9 cellular contexts compared by ENCODE assay signal in the genomic region with DNA sequence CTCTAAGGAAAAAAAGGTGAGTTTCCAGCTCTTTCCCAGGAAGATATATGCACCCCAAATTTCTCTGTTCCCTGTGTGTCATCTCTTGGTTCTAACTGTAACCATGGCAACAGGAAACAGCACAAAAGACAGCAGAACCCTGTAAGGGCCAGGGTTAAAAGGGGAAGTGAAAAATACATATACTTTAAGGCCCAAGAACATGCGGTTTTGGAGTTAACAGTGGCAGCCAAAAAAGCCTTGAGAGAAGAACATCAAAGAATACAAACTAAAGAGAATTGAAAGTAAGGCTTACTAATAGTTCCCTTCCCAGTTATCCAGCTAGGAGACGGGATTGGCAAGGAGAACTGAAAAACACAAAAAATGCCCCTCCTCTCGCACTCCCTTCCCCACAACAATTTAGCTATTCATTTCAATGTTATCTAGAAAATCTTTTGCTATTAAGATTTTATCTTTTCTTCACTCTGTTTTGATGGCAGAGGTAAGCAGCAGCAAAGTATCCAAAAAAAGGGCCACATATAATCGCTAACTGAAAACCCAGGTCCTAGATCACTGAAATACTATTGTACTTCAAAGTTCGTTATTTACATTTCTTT. TPM values are rescaled to one million over a fixed set of nuclear protein-coding genes. Genes with fewer than 3 reads are reported as not detected.
DNase-seq lines count a peak whose midpoint lies in the region; ATAC-seq, FAIRE-seq and TF ChIP-seq lines count a peak whose summit lies in the region.
"Had no signal": no experiment of that assay in that cellular context is flagged by ENCODE, and none has a peak within 500 bp of the region (broad histone marks: within the 10 kb centered on the region; RNA-seq: fewer than 3 reads in every experiment).

No MANE protein-coding gene starts in this region.

- no peak for TF ChIP-seq RAD21 in HepG2 (CRISPR knock-in tag; IDR thresholded peaks at IDR 0.05)

- peaks cover 2% of the 10 kb centered on the region for H3K27me3 Mint-ChIP-seq in activated CD4-positive, alpha-beta T cell treated with anti-CD3 and anti-CD28 coated beads, Interleukin-2, amount 10 ng/mL, durations not matched to agents 7 days and 5 days
- peaks cover 6% of the 10 kb centered on the region for H3K27me3 Mint-ChIP-seq in type B pancreatic cell

- CTCF ChIA-PET in activated CD4-positive, alpha-beta T cell treated with anti-CD3 and anti-CD28 coated beads, Interleukin-2, amount 10 ng/mL, durations not matched to agents 7 days and 5 days (lab: Charles Lee), result interaction anchor here (0.6 to 1.3 kb wide), 6 partner anchors 12 to 397 kb away, joined by 3 to 5 read pairs (median 3); no protein-coding TSS in a partner anchor
- CTCF ChIA-PET in HepG2 (lab: Yijun Ruan, JAX; ENCODE audit: low intra/inter-chr PET ratio, low total read pairs), result interaction anchor here (1.0 kb wide), 1 partner anchor 18 kb away, joined by 3 read pairs; no protein-coding TSS in a partner anchor

- no peak for TF ChIP-seq POLR2A in HepG2 (IDR thresholded peaks at IDR 0.05; ENCODE audit: insufficient read depth in 1 of 2, low read depth in 2 of 2, low read length in 2 of 2)

- DNase-seq in activated CD4-positive, alpha-beta T cell treated with anti-CD3 and anti-CD28 coated beads, Interleukin-2, amount 10 ng/mL, durations not matched to agents 7 days and 5 days, result peak; percentile 73
- DNase-seq in activated CD4-positive, alpha-beta T cell treated with anti-CD3 and anti-CD28 coated beads, Interleukin-2, amount 50 U/mL, for 48 hours, result no peak
- peak; percentile 78 for DNase-seq in GM23248
- DNase-seq in MM.1S, result peak; percentile 92
- no peak for DNase-seq in ascending aorta (ENCODE audit: low spot score in 2 of 2)
- no peak for DNase-seq in HepG2 (ENCODE audit: low spot score)
- DNase-seq in type B pancreatic cell (ENCODE audit: extremely low spot score, unreplicated experiment), result no peak
- no peak for DNase-seq in HK-2 (ENCODE audit: unreplicated experiment)

- in situ Hi-C loops in GM23248 (cut with MboI) (no loop called here), HepG2 (cut with HindIII; ENCODE audit: extremely low pct_ligation_motif_present, low pct_unique_long_range_greater_than_20kb) (no loop called here)

- BruUV-seq in HepG2 (replicated peaks; lab: Mats Ljungman, UMichigan), result no TSS peak

- TF ChIP-seq EP300 in HepG2 (IDR thresholded peaks at IDR 0.05; ENCODE audit: low read depth in 2 of 2, low read length in 2 of 2), result no peak
- no peak for TF ChIP-seq EP300 in HepG2 (CRISPR knock-in tag; IDR thresholded peaks at IDR 0.05; ENCODE audit: borderline replicate concordance)

- H3K4me1 ChIP-seq in GM23248 (ENCODE audit: insufficient read depth), result peaks cover 29% of the 10 kb centered on the region
- peaks cover 9% of the 10 kb centered on the region for H3K4me1 ChIP-seq in MM.1S (ENCODE audit: low read length)
- peaks cover 5 to 41% of the 10 kb centered on the region in 2 donors for H3K4me1 ChIP-seq in ascending aorta
- H3K4me1 ChIP-seq in HepG2 (ENCODE audit: insufficient read depth, low read length), result peaks cover 37% of the 10 kb centered on the region

- H3K9me3 ChIP-seq in GM23248 (ENCODE audit: low read depth) (no peaks in the 10 kb centered on the region), MM.1S (replicated peaks; ENCODE audit: insufficient read depth, low read length) (no peaks in the 10 kb centered on the region), ascending aorta (no peaks in the 10 kb centered on the region), HepG2 (ENCODE audit: low read length) (no peaks in the 10 kb centered on the region)

- no peaks in the 10 kb centered on the region for H3K9me2 ChIP-seq in GM23248 (ENCODE audit: insufficient read depth)
- H3K9me2 ChIP-seq in MM.1S (replicated peaks; ENCODE audit: insufficient read depth, low read length), result no peaks in the 10 kb centered on the region

- peak overlapping the region; percentile 99 for H3K27ac Mint-ChIP-seq in activated CD4-positive, alpha-beta T cell treated with anti-CD3 and anti-CD28 coated beads, Interleukin-2, amount 10 ng/mL, durations not matched to agents 7 days and 5 days
- peak overlapping the region; percentile 98 for H3K27ac Mint-ChIP-seq in type B pancreatic cell

- H3K9ac ChIP-seq in GM23248 (peak overlapping the region; percentile 93), MM.1S (ENCODE audit: low read length) (peak overlapping the region; percentile 94), HepG2 (ENCODE audit: insufficient read depth, low read depth, low read length) (peak overlapping the region; percentile 80)

- H3F3A ChIP-seq in GM23248 (ENCODE audit: insufficient read depth) (peaks cover 13% of the 10 kb centered on the region; the same call in 1 of the 2 replicates), MM.1S (ENCODE audit: insufficient read depth, low read length) (peaks cover 16% of the 10 kb centered on the region)

- peaks cover 4% of the 10 kb centered on the region for H3K9me3 Mint-ChIP-seq in activated CD4-positive, alpha-beta T cell treated with anti-CD3 and anti-CD28 coated beads, Interleukin-2, amount 10 ng/mL, durations not matched to agents 7 days and 5 days
- H3K9me3 Mint-ChIP-seq in type B pancreatic cell, result peaks cover 6% of the 10 kb centered on the region

- H2AFZ ChIP-seq in GM23248 (peak overlapping the region; percentile 82), MM.1S (ENCODE audit: low read length) (no peak overlapping the region), HepG2 (ENCODE audit: low read length) (no peak overlapping the region)

- H3K4me1 Mint-ChIP-seq in activated CD4-positive, alpha-beta T cell treated with anti-CD3 and anti-CD28 coated beads, Interleukin-2, amount 10 ng/mL, durations not matched to agents 7 days and 5 days, result peaks cover 48% of the 10 kb centered on the region
- H3K4me1 Mint-ChIP-seq in type B pancreatic cell (ENCODE audit: unreplicated experiment), result peaks cover 31% of the 10 kb centered on the region

- H3K4me3 Mint-ChIP-seq in activated CD4-positive, alpha-beta T cell treated with anti-CD3 and anti-CD28 coated beads, Interleukin-2, amount 10 ng/mL, durations not matched to agents 7 days and 5 days, result peak overlapping the region; percentile 94
- peak overlapping the region; percentile 98 for H3K4me3 Mint-ChIP-seq in type B pancreatic cell

- H3K27me3 ChIP-seq in GM23248 (replicated peaks; ENCODE audit: insufficient read depth) (no peaks in the 10 kb centered on the region), MM.1S (replicated peaks; ENCODE audit: insufficient read depth, low read length) (no peaks in the 10 kb centered on the region), ascending aorta (no peaks in the 10 kb centered on the region), HepG2 (ENCODE audit: control insufficient read depth in 1 of 2, insufficient read depth in 2 of 2, low read length in 2 of 2) (no peaks in the 10 kb centered on the region; a peak in 1 of 5 replicates)

- H3K27ac ChIP-seq in GM23248 (peak overlapping the region; percentile 88), MM.1S (ENCODE audit: low read length) (peak overlapping the region; percentile 92), ascending aorta (peak overlapping the region; percentile 97 to 98), HepG2 (ENCODE audit: extremely low read length, insufficient read depth, low read length) (peak overlapping the region; percentile 73)

- intact Hi-C loops in ascending aorta (cut with DNase I) (loop anchor here (5.0 kb wide), 1 partner anchor 39 kb away; no protein-coding TSS in a partner anchor), HepG2 (cut with micrococcal nuclease; ENCODE audit: unreplicated experiment) (no loop called here)

- H3K4me3 ChIP-seq in GM23248, result peak overlapping the region; percentile 77
- H3K4me3 ChIP-seq in MM.1S (ENCODE audit: low read length), result peak overlapping the region; percentile 76
- peak overlapping the region; percentile 79 to 83 for H3K4me3 ChIP-seq in ascending aorta
- peak overlapping the region; percentile 68 to 77 (median 74); a peak in 5 of 6 replicates for H3K4me3 ChIP-seq in HepG2 (replicated peaks in 1 of 3; ENCODE audit: insufficient read depth in 1 of 3, low read depth in 2 of 3, low read length in 3 of 3)

- ATAC-seq in HepG2, result no peak

- WGBS in GM23248 (ENCODE audit: low coverage in 1 of 2, low lambda C conversion rate in 2 of 2, missing lambda C conversion rate in 2 of 2), 2 experiments, result 31 to 34% methylated on average over 5 of the region's 5 CpGs
- WGBS in HepG2 (ENCODE audit: low lambda C conversion rate), result 46% methylated on average over 5 of the region's 5 CpGs

- FAIRE-seq in HepG2 (lab: Jason Lieb, UNC), result no peak
- FAIRE-seq: G401.6 had no signal

- H3K4me2 ChIP-seq in GM23248 (ENCODE audit: unreplicated experiment), result peak overlapping the region; percentile 100
- peak overlapping the region; percentile 81 for H3K4me2 ChIP-seq in MM.1S (ENCODE audit: low read depth, low read length)
- peak overlapping the region; percentile 94 for H3K4me2 ChIP-seq in HepG2 (ENCODE audit: low read depth, low read length)

- peaks cover 59% of the 10 kb centered on the region for H3K79me2 ChIP-seq in GM23248 (ENCODE audit: insufficient read depth)
- peaks cover 57% of the 10 kb centered on the region for H3K79me2 ChIP-seq in MM.1S (ENCODE audit: low read length)
- H3K79me2 ChIP-seq in HepG2 (ENCODE audit: insufficient read depth, low read length), result peaks cover 54% of the 10 kb centered on the region

- 0 out of 2 replicates have a peak, but pooled peaks cover 7% of the 10 kb centered on the region for H3K36me3 ChIP-seq in GM23248 (ENCODE audit: low read depth)
- no peaks in the 10 kb centered on the region for H3K36me3 ChIP-seq in MM.1S (replicated peaks; ENCODE audit: insufficient read depth, low read length)
- peaks cover 0 to 3% of the 10 kb centered on the region in 2 donors for H3K36me3 ChIP-seq in ascending aorta
- H3K36me3 ChIP-seq in HepG2 (replicated peaks in 1 of 2; ENCODE audit: control insufficient read depth in 1 of 2, insufficient read depth in 2 of 2, low read length in 2 of 2), result peaks cover 0 to 11% of the 10 kb centered on the region in 2 experiments; a peak in 3 of 5 replicates

- no peaks in the 10 kb centered on the region for H4K20me1 ChIP-seq in GM23248 (ENCODE audit: insufficient read depth)
- H4K20me1 ChIP-seq in MM.1S (ENCODE audit: insufficient read depth, low read length), result no peaks in the 10 kb centered on the region
- peaks cover 11% of the 10 kb centered on the region; the same call in 1 of the 2 replicates for H4K20me1 ChIP-seq in HepG2 (ENCODE audit: insufficient read depth, low read length)

- peaks cover 29% of the 10 kb centered on the region for H3K36me3 Mint-ChIP-seq in activated CD4-positive, alpha-beta T cell treated with anti-CD3 and anti-CD28 coated beads, Interleukin-2, amount 10 ng/mL, durations not matched to agents 7 days and 5 days (ENCODE audit: low read depth)
- H3K36me3 Mint-ChIP-seq in type B pancreatic cell, result peaks cover 21% of the 10 kb centered on the region

- no peak for TF ChIP-seq CTCF in MM.1S (IDR thresholded peaks at IDR 0.05; ENCODE audit: low read length)
- no peak for TF ChIP-seq CTCF in ascending aorta (IDR thresholded peaks at IDR 0.05)
- TF ChIP-seq CTCF in HepG2 (CRISPR knock-in tag; IDR thresholded peaks at IDR 0.05), result no peak
- no peak for TF ChIP-seq CTCF in type B pancreatic cell (conservative IDR thresholded peaks at IDR 0.05)

- POLR2A ChIA-PET in activated CD4-positive, alpha-beta T cell treated with anti-CD3 and anti-CD28 coated beads, Interleukin-2, amount 10 ng/mL, durations not matched to agents 7 days and 5 days (lab: Charles Lee), result no interaction called here
- POLR2A ChIA-PET in HepG2 (lab: Yijun Ruan, JAX), result interaction anchor here (1.5 kb wide), 1 partner anchor 112 kb away, joined by 3 read pairs; the partner anchor contains the start of gene KAT7

RNA-seq across cellular contexts. Expression of gene SPOP, which starts 1.5 kb away (rescaled TPM):
- total RNA-seq in activated CD4-positive, alpha-beta T cell treated with anti-CD3 and anti-CD28 coated beads, Interleukin-2, amount 10 ng/mL, durations not matched to agents 7 days and 5 days, result 10 to 100 TPM; 64.1 to 68.1 TPM
- total RNA-seq in GM23248 (2014; rRNA removed; shearing (Covaris generic)), result 40.5 and 69.8 TPM in 2 replicates
- 64.1 and 66.0 TPM in 2 replicates for polyA plus RNA-seq in GM23248 (2016; fragmentation: Nextera tagmentation; extraction: Ambion mirVana)
- total RNA-seq in ascending aorta, result 189 TPM
- 60.8 and 79.4 TPM in 2 replicates for total RNA-seq in HepG2 (2016; rRNA removed; fragmentation: Illumina TruSeq; extraction: Trizol)
- 19.9 and 21.7 TPM in 2 replicates for total RNA-seq in HepG2 (2016; cell fraction: cytosol; rRNA removed; fragmentation: Illumina TruSeq; extraction: Trizol; ENCODE audit: low read depth)
- total RNA-seq in HepG2 (2016; cell fraction: insoluble cytoplasmic fraction; rRNA removed; fragmentation: Illumina TruSeq; extraction: Trizol), result 63.3 and 71.0 TPM in 2 replicates
- total RNA-seq in HepG2 (2016; cell fraction: membrane; rRNA removed; fragmentation: Illumina TruSeq; extraction: Trizol), result 43.8 and 45.3 TPM in 2 replicates
- 46.2 and 51.9 TPM in 2 replicates for total RNA-seq in HepG2 (2016; cell fraction: nucleus; rRNA removed; fragmentation: Illumina TruSeq; extraction: Trizol)
- polyA plus RNA-seq in HepG2 (2011; rRNA removed), result 52.8 and 53.9 TPM in 2 replicates
- polyA plus RNA-seq in HepG2 (2011; cell fraction: cytosol; rRNA removed), result 26.8 and 29.2 TPM in 2 replicates
- polyA plus RNA-seq in HepG2 (2011; cell fraction: nucleus; rRNA removed), result 30.1 and 34.8 TPM in 2 replicates
- polyA plus RNA-seq in HepG2 (2012), result 43.7 and 44.1 TPM in 2 replicates
- polyA plus RNA-seq in HepG2 (2016; cell fraction: cytosol; fragmentation: Illumina TruSeq; extraction: Trizol; ENCODE audit: low read depth), result 9.7 and 11.5 TPM in 2 replicates
- polyA plus RNA-seq in HepG2 (2016; cell fraction: insoluble cytoplasmic fraction; fragmentation: Illumina TruSeq; extraction: Trizol; ENCODE audit: low read depth), result 61.1 and 61.7 TPM in 2 replicates
- 21.7 and 24.5 TPM in 2 replicates for polyA plus RNA-seq in HepG2 (2016; cell fraction: membrane; fragmentation: Illumina TruSeq; extraction: Trizol; ENCODE audit: low read depth)
- 48.8 and 52.8 TPM in 2 replicates for polyA plus RNA-seq in HepG2 (2016; cell fraction: nucleus; fragmentation: Illumina TruSeq; extraction: Trizol; ENCODE audit: insufficient read depth, low read depth)
- polyA minus RNA-seq in HepG2 (2011; rRNA and poly(A)+ RNA removed; ENCODE audit: low replicate concordance), result 81.2 and 98.5 TPM in 2 replicates
- polyA minus RNA-seq in HepG2 (2011; cell fraction: cytosol; rRNA and poly(A)+ RNA removed), result 39.3 and 41.6 TPM in 2 replicates
- polyA minus RNA-seq in HepG2 (2011; cell fraction: nucleus; rRNA and poly(A)+ RNA removed), result 61.2 and 77.8 TPM in 2 replicates
- total RNA-seq in type B pancreatic cell (ENCODE audit: low replicate concordance), result 50.5 and 67.7 TPM in 2 replicates

RNA-seq across cellular contexts. Expression of gene SLC35B1, which starts 31.4 kb away (rescaled TPM):
- 10 to 100 TPM; 55.8 to 70.1 TPM for total RNA-seq in activated CD4-positive, alpha-beta T cell treated with anti-CD3 and anti-CD28 coated beads, Interleukin-2, amount 10 ng/mL, durations not matched to agents 7 days and 5 days
- total RNA-seq in GM23248 (2014; rRNA removed; shearing (Covaris generic)), result 38.3 and 71.7 TPM in 2 replicates
- polyA plus RNA-seq in GM23248 (2016; fragmentation: Nextera tagmentation; extraction: Ambion mirVana), result 66.5 and 70.3 TPM in 2 replicates
- total RNA-seq in ascending aorta, result 123 TPM
- 67.0 and 113 TPM in 2 replicates for total RNA-seq in HepG2 (2016; rRNA removed; fragmentation: Illumina TruSeq; extraction: Trizol)
- 128 and 146 TPM in 2 replicates for total RNA-seq in HepG2 (2016; cell fraction: cytosol; rRNA removed; fragmentation: Illumina TruSeq; extraction: Trizol; ENCODE audit: low read depth)
- total RNA-seq in HepG2 (2016; cell fraction: insoluble cytoplasmic fraction; rRNA removed; fragmentation: Illumina TruSeq; extraction: Trizol), result 68.0 and 117 TPM in 2 replicates
- 115 and 123 TPM in 2 replicates for total RNA-seq in HepG2 (2016; cell fraction: membrane; rRNA removed; fragmentation: Illumina TruSeq; extraction: Trizol)
- 105 and 117 TPM in 2 replicates for total RNA-seq in HepG2 (2016; cell fraction: nucleus; rRNA removed; fragmentation: Illumina TruSeq; extraction: Trizol)
- 83.6 and 99.6 TPM in 2 replicates for polyA plus RNA-seq in HepG2 (2011; rRNA removed)
- polyA plus RNA-seq in HepG2 (2011; cell fraction: cytosol; rRNA removed), result 70.6 and 97.9 TPM in 2 replicates
- 79.1 and 84.2 TPM in 2 replicates for polyA plus RNA-seq in HepG2 (2011; cell fraction: nucleus; rRNA removed)
- 60.8 and 61.5 TPM in 2 replicates for polyA plus RNA-seq in HepG2 (2012)
- 123 and 149 TPM in 2 replicates for polyA plus RNA-seq in HepG2 (2016; cell fraction: cytosol; fragmentation: Illumina TruSeq; extraction: Trizol; ENCODE audit: low read depth)
- polyA plus RNA-seq in HepG2 (2016; cell fraction: insoluble cytoplasmic fraction; fragmentation: Illumina TruSeq; extraction: Trizol; ENCODE audit: low read depth), result 70.3 and 81.2 TPM in 2 replicates
- polyA plus RNA-seq in HepG2 (2016; cell fraction: membrane; fragmentation: Illumina TruSeq; extraction: Trizol; ENCODE audit: low read depth), result 114 and 119 TPM in 2 replicates
- 186 and 193 TPM in 2 replicates for polyA plus RNA-seq in HepG2 (2016; cell fraction: nucleus; fragmentation: Illumina TruSeq; extraction: Trizol; ENCODE audit: insufficient read depth, low read depth)
- 81.3 and 114 TPM in 2 replicates for polyA minus RNA-seq in HepG2 (2011; rRNA and poly(A)+ RNA removed; ENCODE audit: low replicate concordance)
- polyA minus RNA-seq in HepG2 (2011; cell fraction: cytosol; rRNA and poly(A)+ RNA removed), result 27.6 and 41.2 TPM in 2 replicates
- polyA minus RNA-seq in HepG2 (2011; cell fraction: nucleus; rRNA and poly(A)+ RNA removed), result 67.3 and 71.3 TPM in 2 replicates
- 65.2 and 71.7 TPM in 2 replicates for total RNA-seq in type B pancreatic cell (ENCODE audit: low replicate concordance)

Comparison
In these comparisons a context has a peak if more than half of its experiments do, and no peak if none do; other contexts are left out.
1. DNase-seq: peak in activated CD4-positive, alpha-beta T cell treated with anti-CD3 and anti-CD28 coated beads, Interleukin-2, amount 10 ng/mL, durations not matched to agents 7 days and 5 days (single experiment), GM23248 (single experiment) and MM.1S (single experiment); none in activated CD4-positive, alpha-beta T cell treated with anti-CD3 and anti-CD28 coated beads, Interleukin-2, amount 50 U/mL, for 48 hours (0 of 2), ascending aorta (0 of 2), HepG2 (single experiment), type B pancreatic cell (single experiment) and HK-2 (single experiment).
2. Peak in every context shown above with its lines, with median percentiles within 50 percentile points of each other: H3K27ac ChIP-seq, H3K4me2 ChIP-seq, H3K4me3 ChIP-seq and H3K9ac ChIP-seq.